Comparison of ENCODE assay signal across 27 cellular contexts in genomic region chr9:77759391-77759790, GRCh38.
"Had no signal": no experiment of that assay in that cellular context is flagged by ENCODE, and none has a peak within 500 bp of the region (broad histone marks: within the 10 kb centered on the region; RNA-seq: fewer than 3 reads in every experiment).

No MANE protein-coding gene starts in this region.

- ATAC-seq: activated naive CD4-positive, alpha-beta T cell treated with anti-CD3 and anti-CD28 coated beads, Interleukin-2, amount 50 U/mL, for 72 hours; activated T-cell treated with anti-CD3 and anti-CD28 coated beads, Interleukin-2, amount 50 U/mL, for 4 hours; body of pancreas; Panc1 had no signal

- H3K27me3 ChIP-seq: adrenal gland, body of pancreas, breast epithelium, SJCRH30 had no signal

- DNase-seq: activated CD4-positive, alpha-beta memory T cell treated with anti-CD3 and anti-CD28 coated beads for 36 hours; activated CD4-positive, alpha-beta T cell treated with anti-CD3 and anti-CD28 coated beads, Interleukin-2, amount 50 U/mL, for 1 hour; activated CD8-positive, alpha-beta memory T cell treated with anti-CD3 and anti-CD28 coated beads, Interleukin-2, amount 50 U/mL, for 4 hours; activated gamma-delta T cell treated with Interleukin-2 at 50 U/mL for 16 hours; activated naive CD4-positive, alpha-beta T cell treated with anti-CD3 and anti-CD28 coated beads for 36 hours; activated T-cell treated with anti-CD3 and anti-CD28 coated beads for 4 hours; activated T-cell treated with anti-CD3 and anti-CD28 coated beads, Interleukin-2, amount 50 U/mL, for 4 hours; adrenal gland; body of pancreas; NCI-H1048; NCI-H1105 treated with DMSO at 0.1 percent for 48 hours; NCI-H1436; NCI-H1694; NCI-H1930; NCI-H2081 treated with DMSO at 0.1 percent for 48 hours; NCI-H345; NCI-H526; NCI-H774; SHP77; SJCRH30 had no signal

- H3K4me3 Mint-ChIP-seq: activated CD4-positive, alpha-beta memory T cell treated with anti-CD3 and anti-CD28 coated beads for 36 hours; activated naive CD4-positive, alpha-beta T cell treated with anti-CD3 and anti-CD28 coated beads for 36 hours; activated T-cell treated with anti-CD3 and anti-CD28 coated beads, Interleukin-2, amount 50 U/mL, for 4 hours; activated T-helper 1 cell treated with anti-CD3 and anti-CD28 coated beads, Interleukin-12 subunit alpha, Interleukin-12 subunit beta, Interleukin-2, Interleukin-4 antibody, amounts not matched to agents 30 ng/mL and 10 ng/mL and 1 ng/mL, durations not matched to agents 14 hours and 24 hours and 36 hours; T-helper 1 cell treated with Interleukin-12 subunit alpha and Interleukin-12 subunit beta and Interleukin-4 antibody, amounts not matched to agents 30 μg/mL and 1 μg/mL, for 36 hours; T-helper 2 cell treated with Interferon-gamma antibody and Interleukin-4, amounts not matched to agents 5 μg/mL and 100 μg/mL, for 36 hours had no signal

- H3K36me3 ChIP-seq: adrenal gland, breast epithelium had no signal

- H3K27ac ChIP-seq: adrenal gland, body of pancreas, breast epithelium, SJCRH30, SK-N-MC had no signal

- H3K4me1 ChIP-seq: adrenal gland, breast epithelium, SJCRH30 had no signal

- H3K9me3 Mint-ChIP-seq: activated T-helper 1 cell treated with anti-CD3 and anti-CD28 coated beads, Interleukin-12 subunit alpha, Interleukin-12 subunit beta, Interleukin-2, Interleukin-4 antibody, amounts not matched to agents 30 ng/mL and 10 ng/mL and 1 ng/mL, durations not matched to agents 14 hours and 24 hours and 36 hours; T-helper 1 cell treated with Interleukin-12 subunit alpha and Interleukin-12 subunit beta and Interleukin-4 antibody, amounts not matched to agents 30 μg/mL and 1 μg/mL, for 36 hours had no signal

- H3K9me3 ChIP-seq: adrenal gland, body of pancreas, breast epithelium had no signal

- H3K27ac Mint-ChIP-seq: activated CD4-positive, alpha-beta memory T cell treated with anti-CD3 and anti-CD28 coated beads for 36 hours; activated naive CD4-positive, alpha-beta T cell treated with anti-CD3 and anti-CD28 coated beads for 36 hours; activated naive CD4-positive, alpha-beta T cell treated with anti-CD3 and anti-CD28 coated beads, Interleukin-2, amount 50 U/mL, for 72 hours; activated T-helper 1 cell treated with anti-CD3 and anti-CD28 coated beads, Interleukin-12 subunit alpha, Interleukin-12 subunit beta, Interleukin-2, Interleukin-4 antibody, amounts not matched to agents 30 ng/mL and 10 ng/mL and 1 ng/mL, durations not matched to agents 14 hours and 24 hours and 36 hours; T-helper 1 cell treated with Interleukin-12 subunit alpha and Interleukin-12 subunit beta and Interleukin-4 antibody, amounts not matched to agents 30 μg/mL and 1 μg/mL, for 36 hours; T-helper 2 cell treated with Interferon-gamma antibody and Interleukin-4, amounts not matched to agents 5 μg/mL and 100 μg/mL, for 36 hours had no signal

- H3K27me3 Mint-ChIP-seq: activated CD4-positive, alpha-beta memory T cell treated with anti-CD3 and anti-CD28 coated beads for 36 hours had no signal

- H3K4me3 ChIP-seq: adrenal gland, body of pancreas, breast epithelium, SJCRH30, SK-N-MC had no signal
